20 cellular contexts compared by ENCODE assay signal in the genomic region with DNA sequence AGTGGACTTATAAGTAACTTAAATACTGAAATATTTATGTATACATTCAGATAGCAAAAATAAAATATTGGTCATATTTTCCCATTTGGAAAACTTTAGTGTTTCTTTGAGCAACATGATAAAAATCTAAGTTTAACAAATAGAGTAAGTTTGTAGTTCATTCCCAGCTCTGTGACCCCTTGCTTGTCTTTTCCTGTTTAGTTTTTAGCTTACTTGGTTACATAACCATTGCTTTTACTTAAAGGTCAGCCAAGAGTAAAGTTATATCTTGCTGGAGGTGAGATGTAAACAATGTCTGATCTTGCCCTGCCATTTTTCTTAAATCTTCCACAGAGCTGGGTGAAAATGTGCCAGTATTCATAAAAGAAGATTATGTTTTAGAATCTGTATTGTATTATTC. TPM values are rescaled to one million over a fixed set of nuclear protein-coding genes. Genes with fewer than 3 reads are reported as not detected.
DNase-seq lines count a peak whose midpoint lies in the region; FAIRE-seq and TF ChIP-seq lines count a peak whose summit lies in the region.
"Had no signal": no experiment of that assay in that cellular context is flagged by ENCODE, and none has a peak within 500 bp of the region (broad histone marks: within the 10 kb centered on the region; RNA-seq: fewer than 3 reads in every experiment).

No MANE protein-coding gene starts in this region.

- no peak overlapping the region for H3K9ac ChIP-seq in endothelial cell of umbilical vein (replicated peaks; ENCODE audit: extremely low read depth, insufficient read depth, low read length)
- H3K9ac ChIP-seq: BLaER1 had no signal

- POLR2A ChIA-PET in endothelial cell of umbilical vein (lab: Charles Lee) (no interaction called here), HEK293T (lab: Yijun Ruan, JAX) (no interaction called here)

- BruUV-seq in endothelial cell of umbilical vein (replicated peaks; lab: Mats Ljungman, UMichigan): no TSS peak

- H3K36me3 ChIP-seq in endothelial cell of umbilical vein (ENCODE audit: control insufficient read depth in 2 of 2, extremely low read depth in 1 of 2, insufficient read depth in 2 of 2, low read length in 2 of 2): no peaks in the 10 kb centered on the region
- H3K36me3 ChIP-seq: BLaER1 had no signal

- no peak for TF ChIP-seq POLR2A in endothelial cell of umbilical vein (IDR thresholded peaks at IDR 0.05; ENCODE audit: low read depth, low read length)

- no peaks in the 10 kb centered on the region for H3K27me3 ChIP-seq in endothelial cell of umbilical vein (ENCODE audit: control insufficient read depth in 2 of 2, insufficient read depth in 2 of 2, low read length in 2 of 2)
- H3K27me3 ChIP-seq: BLaER1 had no signal

- intact Hi-C loops in endothelial cell of umbilical vein (cut with micrococcal nuclease): no loop called here

- no peaks in the 10 kb centered on the region for H3K79me2 ChIP-seq in endothelial cell of umbilical vein (ENCODE audit: control insufficient read depth, insufficient read depth, low read length)

- H3K4me3 ChIP-seq in choroid plexus epithelial cell (ENCODE audit: low read depth, low read length): no peak overlapping the region
- H3K4me3 ChIP-seq in endothelial cell of umbilical vein (replicated peaks in 1 of 3; ENCODE audit: insufficient read depth in 1 of 3, low read depth in 1 of 3, low read length in 3 of 3): no peak overlapping the region
- H3K4me3 ChIP-seq: BLaER1 had no signal

- H4K20me1 ChIP-seq in endothelial cell of umbilical vein (replicated peaks; ENCODE audit: control insufficient read depth, extremely low read depth, insufficient read depth, low read length): no peaks in the 10 kb centered on the region
- H4K20me1 ChIP-seq: BLaER1 had no signal

- dilution Hi-C loops in endothelial cell of umbilical vein (cut with MboI; ENCODE audit: extremely low pct_ligation_motif_present, low sequenced_read_pairs): no loop called here

- H3K4me1 ChIP-seq in endothelial cell of umbilical vein (ENCODE audit: control insufficient read depth, extremely low read depth, insufficient read depth, low read length): peaks cover 21% of the 10 kb centered on the region
- H3K4me1 ChIP-seq: BLaER1 had no signal

- peaks cover 6% of the 10 kb centered on the region for H3K36me3 Mint-ChIP-seq in chondrocyte (ENCODE audit: low read depth)
- H3K36me3 Mint-ChIP-seq: CD14-positive monocyte, IgD-negative memory B cell had no signal

- H3K9me3 Mint-ChIP-seq in chondrocyte (ENCODE audit: low read depth): peaks cover 36% of the 10 kb centered on the region

- no peak overlapping the region for H3K27ac Mint-ChIP-seq in chondrocyte (ENCODE audit: unreplicated experiment)
- H3K27ac Mint-ChIP-seq: CD14-positive monocyte; CD4-positive, alpha-beta memory T cell; H9; IgD-negative memory B cell had no signal

- TF ChIP-seq CTCF in choroid plexus epithelial cell (conservative IDR thresholded peaks at IDR 0.05; ENCODE audit: low read depth, low read length) (no peak), endothelial cell of umbilical vein (IDR thresholded peaks at IDR 0.05; ENCODE audit: extremely low read depth in 1 of 2, insufficient read depth in 1 of 2, low read depth in 1 of 2, low read length in 2 of 2) (no peak), chondrocyte (IDR thresholded peaks at IDR 0.05) (no peak)

- CTCF ChIA-PET in endothelial cell of umbilical vein (lab: Charles Lee): interaction anchor here (1.4 to 1.7 kb wide), 3 partner anchors 7 to 14 kb away, joined by 4 to 14 read pairs (median 5); no protein-coding TSS in a partner anchor
- CTCF ChIA-PET in HEK293T (lab: Yijun Ruan, JAX): no interaction called here

- no peak overlapping the region for H3K4me3 Mint-ChIP-seq in chondrocyte (ENCODE audit: unreplicated experiment)
- H3K4me3 Mint-ChIP-seq: CD14-positive monocyte; CD4-positive, alpha-beta memory T cell; H9; IgD-negative memory B cell had no signal

- no peaks in the 10 kb centered on the region for H3K27me3 Mint-ChIP-seq in chondrocyte (ENCODE audit: low read depth)
- H3K27me3 Mint-ChIP-seq: CD4-positive, alpha-beta memory T cell; IgD-negative memory B cell had no signal

- H3K27ac ChIP-seq in endothelial cell of umbilical vein (ENCODE audit: insufficient read depth, low read depth, low read length): no peak overlapping the region
- H3K27ac ChIP-seq: BLaER1, HL-60 had no signal

- no peaks in the 10 kb centered on the region for H3K9me1 ChIP-seq in endothelial cell of umbilical vein (replicated peaks; ENCODE audit: control insufficient read depth, extremely low read depth, insufficient read depth, low read length)

- H3K9me3 ChIP-seq in endothelial cell of umbilical vein (replicated peaks; ENCODE audit: control insufficient read depth, insufficient read depth, low read length): no peaks in the 10 kb centered on the region
- H3K9me3 ChIP-seq: BLaER1 had no signal

- H3K4me1 Mint-ChIP-seq in chondrocyte (ENCODE audit: low read depth): no peaks in the 10 kb centered on the region
- H3K4me1 Mint-ChIP-seq: CD14-positive monocyte, H9, IgD-negative memory B cell had no signal

- no peak overlapping the region for H2AFZ ChIP-seq in endothelial cell of umbilical vein (ENCODE audit: low read depth, low read length)

- H3K4me2 ChIP-seq in endothelial cell of umbilical vein (ENCODE audit: insufficient read depth, low read length): peak overlapping the region; percentile 31
- H3K4me2 ChIP-seq: BLaER1 had no signal

- peak; percentile 31 for DNase-seq in choroid plexus epithelial cell (ENCODE audit: low read depth)
- DNase-seq in endothelial cell of umbilical vein (ENCODE audit: low read depth, low spot score): peak; percentile 71
- peak; percentile 44 to 69 for DNase-seq in lung microvascular endothelial cell (ENCODE audit: low read depth in 2 of 2)
- no peak for DNase-seq in HEK293T (ENCODE audit: extremely low spot score)
- no peak for DNase-seq in glomerular visceral epithelial cell (ENCODE audit: extremely low spot score)
- no peak for DNase-seq in RPMI8226
- no peak for DNase-seq in chondrocyte (ENCODE audit: low spot score)
- DNase-seq: CD4-positive, alpha-beta memory T cell; DMS153; DMS79; GDM1; H9; KBM-7 had no signal

- FAIRE-seq in endothelial cell of umbilical vein (lab: Jason Lieb, UNC): peak; percentile 55
- FAIRE-seq: GM19239, H1, HTR-8/SVneo had no signal

TF ChIP-seq in endothelial cell of umbilical vein, 7 proteins besides CTCF, POLR2A, EP300 and RAD21:
- TF ChIP-seq JUN (IDR thresholded peaks at IDR 0.05; ENCODE audit: borderline replicate concordance, insufficient read depth, insufficient read length, low read depth) (no peak), GATA2 (IDR thresholded peaks at IDR 0.05; ENCODE audit: insufficient read depth, insufficient read length, low read depth, low read length) (peak; percentile 16), EZH2 (IDR thresholded peaks at IDR 0.05; ENCODE audit: borderline replicate concordance, low read depth, low read length, severe bottlenecking) (no peak), FOS (IDR thresholded peaks at IDR 0.05; ENCODE audit: borderline replicate concordance, insufficient read depth, low read length) (no peak), MYC (IDR thresholded peaks at IDR 0.05; ENCODE audit: low read depth, low read length) (no peak)

TF ChIP-seq in HEK293T, 16 proteins besides CTCF, POLR2A, EP300 and RAD21:
- TF ChIP-seq CTBP1 (IDR thresholded peaks at IDR 0.05; ENCODE audit: borderline replicate concordance): no peak

RNA-seq across cellular contexts. Expression of gene MDFIC, which starts 46.7 kb away (rescaled TPM):
- total RNA-seq in endothelial cell of umbilical vein (13.7 and 14.2 TPM in 2 replicates), lung microvascular endothelial cell (24.0 and 104 TPM in 2 replicates), chondrocyte (12.7 to 24.6 TPM (median 15.6 TPM) in 3 replicates)
- 4.0 and 6.5 TPM in 2 replicates for polyA plus RNA-seq in endothelial cell of umbilical vein
- polyA plus RNA-seq in endothelial cell of umbilical vein (2011; cell fraction: cytosol; rRNA removed): 7.1 and 8.2 TPM in 2 replicates
- polyA plus RNA-seq in endothelial cell of umbilical vein (2011; cell fraction: nucleus; rRNA removed): 5.5 and 6.9 TPM in 2 replicates
- 7.8 and 13.1 TPM in 2 replicates for polyA plus RNA-seq in endothelial cell of umbilical vein (2012)
- 20.1 and 26.7 TPM in 2 replicates for polyA minus RNA-seq in endothelial cell of umbilical vein
- polyA minus RNA-seq in endothelial cell of umbilical vein (2011; cell fraction: cytosol; rRNA and poly(A)+ RNA removed): 27.8 TPM
- polyA minus RNA-seq in endothelial cell of umbilical vein (2011; cell fraction: nucleus; rRNA and poly(A)+ RNA removed): 7.7 and 16.2 TPM in 2 replicates

Comparison
In these comparisons a context has a peak if more than half of its experiments do, and no peak if none do; other contexts are left out.
1. DNase-seq: peak in choroid plexus epithelial cell (single experiment), endothelial cell of umbilical vein (single experiment) and lung microvascular endothelial cell (2 of 2); none in HEK293T (single experiment), glomerular visceral epithelial cell (single experiment), RPMI8226 (single experiment) and chondrocyte (single experiment).